26 cellular contexts compared by ENCODE assay signal in the genomic region with DNA sequence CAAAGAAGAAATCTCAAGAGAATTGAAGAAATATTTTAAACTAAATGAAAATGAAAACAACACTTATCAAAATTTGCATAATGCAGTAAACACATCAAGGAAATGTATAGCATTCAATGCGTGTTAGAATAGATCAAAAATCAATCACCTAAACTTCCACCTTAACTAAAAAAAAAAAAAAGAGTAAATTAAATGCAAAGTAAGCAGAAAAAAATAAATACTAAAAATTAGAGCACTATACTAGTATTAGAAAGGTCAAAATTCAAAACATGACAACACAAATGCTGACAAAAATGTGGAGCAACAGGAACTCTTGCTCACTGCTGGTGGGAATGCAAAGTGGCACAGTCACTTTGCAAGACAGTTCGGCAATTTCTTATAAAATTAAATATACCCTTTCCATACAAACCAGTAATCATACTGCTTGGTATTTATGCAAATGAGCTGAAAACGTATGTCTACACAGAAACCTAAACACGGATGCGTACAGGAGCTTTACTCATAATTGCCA.
DNase-seq lines count a peak whose midpoint lies in the region; ATAC-seq, FAIRE-seq and TF ChIP-seq lines count a peak whose summit lies in the region.
"Had no signal": no experiment of that assay in that cellular context is flagged by ENCODE, and none has a peak within 500 bp of the region (broad histone marks: within the 10 kb centered on the region; RNA-seq: fewer than 3 reads in every experiment).

No MANE protein-coding gene starts in this region.

- no peaks in the 10 kb centered on the region for H3K79me2 ChIP-seq in H1 (ENCODE audit: control insufficient read depth in 1 of 2, insufficient read depth in 2 of 2, low read length in 2 of 2)

- H3K18ac ChIP-seq in IMR-90 (ENCODE audit: low read depth, low read length) (no peak overlapping the region), H1 (ENCODE audit: extremely low read depth, low read length) (no peak overlapping the region)

- H2AK9ac ChIP-seq in IMR-90 (replicated peaks; ENCODE audit: low read depth, low read length, poor library complexity): no peak overlapping the region

- H4K20me1 ChIP-seq in IMR-90 (ENCODE audit: insufficient read depth, low read length): no peaks in the 10 kb centered on the region
- no peaks in the 10 kb centered on the region for H4K20me1 ChIP-seq in H1 (replicated peaks in 1 of 2; ENCODE audit: control insufficient read depth in 1 of 2, insufficient read depth in 2 of 2, low read length in 2 of 2)
- H4K20me1 ChIP-seq: BLaER1 treated with 17β-estradiol and CSF1 and Interleukin-3, amounts not matched to agents 10 nM and 100 nM had no signal

- no peak for TF ChIP-seq RAD21 in A549 (conservative IDR thresholded peaks at IDR 0.05 in 1 of 2, IDR thresholded peaks at IDR 0.05 in 1 of 2)
- no peak for TF ChIP-seq RAD21 in IMR-90 (IDR thresholded peaks at IDR 0.05; ENCODE audit: low read length)
- TF ChIP-seq RAD21 in H1 (IDR thresholded peaks at IDR 0.05 in 1 of 2, conservative IDR thresholded peaks at IDR 0.05 in 1 of 2; ENCODE audit: low read depth in 2 of 2, low read length in 2 of 2): no peak

- no peak overlapping the region for H3K4me3 ChIP-seq in A549
- H3K4me3 ChIP-seq in IMR-90 (ENCODE audit: insufficient read depth, low read depth, low read length): no peak overlapping the region
- no peak overlapping the region for H3K4me3 ChIP-seq in H1 (ENCODE audit: extremely low read depth in 1 of 4, insufficient read depth in 2 of 4, low read depth in 3 of 4, low read length in 4 of 4)
- H3K4me3 ChIP-seq in pancreas: no peak overlapping the region
- no peak overlapping the region for H3K4me3 ChIP-seq in effector memory CD4-positive, alpha-beta T cell (ENCODE audit: insufficient read depth, low read depth, low read length, poor library complexity, severe bottlenecking)
- H3K4me3 ChIP-seq: BLaER1 treated with 17β-estradiol and CSF1 and Interleukin-3, amounts not matched to agents 10 nM and 100 nM; GM12878 had no signal

- no peak overlapping the region for H2BK15ac ChIP-seq in IMR-90 (ENCODE audit: low read depth, low read length)
- H2BK15ac ChIP-seq in H1 (ENCODE audit: low read length): no peak overlapping the region

- H2BK5ac ChIP-seq in IMR-90 (ENCODE audit: low read depth, low read length, poor library complexity, severe bottlenecking) (no peak overlapping the region), H1 (ENCODE audit: low read depth, low read length) (no peak overlapping the region)

- intact Hi-C loops in IMR-90 (cut with micrococcal nuclease) (no loop called here), pancreas (cut with DNase I) (no loop called here)

- H2BK20ac ChIP-seq in IMR-90 (ENCODE audit: low read depth, low read length) (no peak overlapping the region), H1 (ENCODE audit: low read length) (no peak overlapping the region)

- no peaks in the 10 kb centered on the region for H3K9me1 ChIP-seq in IMR-90 (ENCODE audit: insufficient read depth, low read length)

- H2BK120ac ChIP-seq in IMR-90 (ENCODE audit: low read depth, low read length): no peak overlapping the region
- H2BK120ac ChIP-seq in H1 (replicated peaks; ENCODE audit: low read depth, low read length): no peak overlapping the region

- no peak overlapping the region for H4K91ac ChIP-seq in IMR-90 (ENCODE audit: insufficient read depth, low read depth, low read length)
- H4K91ac ChIP-seq in H1 (replicated peaks; ENCODE audit: insufficient read length, low read length): no peak overlapping the region

- WGBS in A549 (ENCODE audit: missing lambda C conversion rate): 93% methylated on average over 5 of the region's 5 CpGs
- WGBS in IMR-90 (ENCODE audit: extremely low coverage in 2 of 2, insufficient read length in 1 of 2), 2 experiments: no CpG with 5 or more reads among the region's 5 CpGs
- 91% methylated on average over 5 of the region's 5 CpGs; no CpG with 5 or more reads in 1 of the 2 experiments for WGBS in H1 (ENCODE audit: extremely low coverage in 1 of 2, insufficient coverage in 1 of 2, insufficient read length in 1 of 2, insufficient replicate concordance in 2 of 2, low coverage in 1 of 2, low lambda C conversion rate in 2 of 2, missing lambda C conversion rate in 1 of 2), 2 experiments
- WGBS in pancreas, 2 donors: 92 to 93% methylated on average over 5 of the region's 5 CpGs

- CTCF ChIA-PET in A549 (lab: Yijun Ruan, JAX): no interaction called here
- CTCF ChIA-PET in IMR-90 (lab: Yijun Ruan, JAX): no interaction called here
- CTCF ChIA-PET in H1 (lab: Charles Lee; ENCODE audit: partially characterized antibody): no interaction called here

- H3K9me3 ChIP-seq in A549 (no peaks in the 10 kb centered on the region), IMR-90 (ENCODE audit: control insufficient read depth, insufficient read depth, low read length) (no peaks in the 10 kb centered on the region), H1 (ENCODE audit: insufficient read depth in 2 of 2, low read depth in 1 of 2, low read length in 1 of 2) (no peaks in the 10 kb centered on the region), pancreas (no peaks in the 10 kb centered on the region)
- no peaks in the 10 kb centered on the region for H3K9me3 ChIP-seq in effector memory CD4-positive, alpha-beta T cell (ENCODE audit: control insufficient read depth, low read length)

- H4K8ac ChIP-seq in IMR-90 (ENCODE audit: low read depth in 2 of 2, low read length in 2 of 2) (no peak overlapping the region), H1 (ENCODE audit: extremely low read depth, insufficient read depth, low read length) (no peak overlapping the region)

- POLR2A ChIA-PET in A549 (lab: Yijun Ruan, JAX) (no interaction called here), IMR-90 (lab: Charles Lee; ENCODE audit: unreplicated experiment) (no interaction called here), H1 (lab: Charles Lee; ENCODE audit: partially characterized antibody) (no interaction called here)

- H4K5ac ChIP-seq in IMR-90 (ENCODE audit: low read depth, low read length) (no peak overlapping the region), H1 (ENCODE audit: insufficient read length, low read depth, low read length) (no peak overlapping the region)

- H3K27ac ChIP-seq in A549 (no peak overlapping the region), IMR-90 (ENCODE audit: insufficient read depth, low read length) (no peak overlapping the region), H1 (ENCODE audit: low read depth, low read length) (no peak overlapping the region), pancreas (no peak overlapping the region)
- H3K27ac ChIP-seq in effector memory CD4-positive, alpha-beta T cell (ENCODE audit: insufficient read depth, low read length, poor library complexity, severe bottlenecking): no peak overlapping the region
- H3K27ac ChIP-seq: BLaER1 treated with 17β-estradiol and CSF1 and Interleukin-3, amounts not matched to agents 10 nM and 100 nM; C4-2B had no signal

- TF ChIP-seq POLR2A in A549 (IDR thresholded peaks at IDR 0.05; ENCODE audit: low read length): no peak
- TF ChIP-seq POLR2A in IMR-90 (IDR thresholded peaks at IDR 0.05; ENCODE audit: low read depth, low read length): no peak
- TF ChIP-seq POLR2A in H1 (IDR thresholded peaks at IDR 0.05; ENCODE audit: control extremely low read depth in 1 of 2, low read depth in 2 of 2, low read length in 2 of 2): no peak

- H3K9ac ChIP-seq in IMR-90 (ENCODE audit: low read depth, low read length) (no peak overlapping the region), H1 (replicated peaks in 1 of 4; ENCODE audit: extremely low read depth in 1 of 4, low read depth in 3 of 4, low read length in 3 of 4) (no peak overlapping the region)
- H3K9ac ChIP-seq: BLaER1 treated with 17β-estradiol and CSF1 and Interleukin-3, amounts not matched to agents 10 nM and 100 nM had no signal

- no peak overlapping the region for H2AFZ ChIP-seq in IMR-90 (replicated peaks; ENCODE audit: low read length, poor library complexity)
- H2AFZ ChIP-seq in H1 (ENCODE audit: low read length): no peak overlapping the region

- dilution Hi-C loops in IMR-90 (cut with HindIII; ENCODE audit: low sequenced_read_pairs, unreplicated experiment): no loop called here

- FAIRE-seq in A549 (lab: Jason Lieb, UNC): no peak
- FAIRE-seq in H1 (lab: Jason Lieb, UNC): no peak
- FAIRE-seq in pancreas (lab: Jason Lieb, UNC): peak; percentile 39
- FAIRE-seq: A204.1, GM12878, GM12892, GM18507 had no signal

- DNase-seq in A549 (ENCODE audit: low read depth in 1 of 2, low spot score in 1 of 2): no peak
- DNase-seq in IMR-90: no peak
- DNase-seq in H1 (ENCODE audit: low read depth in 1 of 2, low spot score in 2 of 2): no peak
- DNase-seq in pancreas: no peak
- DNase-seq in GOT3 (lab: John Stamatoyannopoulos, UW): no peak
- DNase-seq in activated CD4-positive, CD25-positive, alpha-beta regulatory T cell treated with anti-CD3 and anti-CD28 coated beads, Interleukin-2, amount 50 U/mL, for 72 hours: no peak
- no peak for DNase-seq in HK-2 (ENCODE audit: unreplicated experiment)
- DNase-seq in effector memory CD4-positive, alpha-beta T cell: no peak
- DNase-seq: 8988T; AML-193; CD4-positive, alpha-beta T cell; CD8-positive, alpha-beta memory T cell; COR-L47; DMS 273 treated with DMSO at 0.1 percent for 48 hours; DMS153; DMS53; DMS79; DND-41; EL; GDM1 had no signal

- H3K4ac ChIP-seq in IMR-90 (ENCODE audit: low read depth, low read length): no peak overlapping the region
- no peak overlapping the region for H3K4ac ChIP-seq in H1 (replicated peaks; ENCODE audit: insufficient read length, low read depth, low read length)

- H2BK12ac ChIP-seq in H1 (ENCODE audit: low read depth, low read length): no peak overlapping the region

- no peaks in the 10 kb centered on the region for H3K23me2 ChIP-seq in H1 (ENCODE audit: low read depth, low read length)

- no peak overlapping the region for H3K56ac ChIP-seq in IMR-90 (ENCODE audit: extremely low read depth, insufficient read depth, low read length)
- H3K56ac ChIP-seq in H1 (replicated peaks; ENCODE audit: insufficient read length, low read depth, low read length): no peak overlapping the region

- H3K36me3 ChIP-seq in IMR-90 (ENCODE audit: control insufficient read depth, insufficient read depth, low read length): no peaks in the 10 kb centered on the region
- H3K36me3 ChIP-seq in H1 (ENCODE audit: control insufficient read depth in 2 of 4, insufficient read depth in 4 of 4, low read length in 3 of 4): no peaks in the 10 kb centered on the region; a peak in 1 of 8 replicates
- H3K36me3 ChIP-seq in pancreas: no peaks in the 10 kb centered on the region
- no peaks in the 10 kb centered on the region for H3K36me3 ChIP-seq in effector memory CD4-positive, alpha-beta T cell (ENCODE audit: control insufficient read depth, insufficient read depth, low read length)

- BruUV-seq in IMR-90 (replicated peaks; lab: Mats Ljungman, UMichigan): no TSS peak

- ATAC-seq in A549: no peak
- ATAC-seq in IMR-90 (ENCODE audit: low read depth): no peak
- ATAC-seq in pancreas: no peak
- ATAC-seq: GM12878 had no signal

- TF ChIP-seq EP300 in A549 (IDR thresholded peaks at IDR 0.05): no peak
- no peak for TF ChIP-seq EP300 in H1 (IDR thresholded peaks at IDR 0.05; ENCODE audit: borderline replicate concordance in 1 of 2, low read depth in 2 of 2, low read length in 2 of 2)

- H3K79me1 ChIP-seq in IMR-90 (ENCODE audit: low read depth in 1 of 2, low read length in 2 of 2): no peaks in the 10 kb centered on the region
- no peaks in the 10 kb centered on the region for H3K79me1 ChIP-seq in H1 (ENCODE audit: low read depth, low read length)

- in situ Hi-C loops in IMR-90 (cut with MboI; ENCODE audit: low sequenced_read_pairs): no loop called here

- 0 out of 3 replicates have a peak, but pooled peaks cover under 1% of the 10 kb centered on the region for H3K4me1 ChIP-seq in A549
- H3K4me1 ChIP-seq in IMR-90 (ENCODE audit: control insufficient read depth, insufficient read depth, low read length): peaks cover 4% of the 10 kb centered on the region; the same call in 1 of the 2 replicates
- no peaks in the 10 kb centered on the region for H3K4me1 ChIP-seq in H1 (replicated peaks in 1 of 4; ENCODE audit: control insufficient read depth in 3 of 4, insufficient read depth in 4 of 4, low read length in 3 of 4)
- no peaks in the 10 kb centered on the region for H3K4me1 ChIP-seq in pancreas
- no peaks in the 10 kb centered on the region for H3K4me1 ChIP-seq in effector memory CD4-positive, alpha-beta T cell (ENCODE audit: control insufficient read depth, insufficient read depth, low read length, poor library complexity, severe bottlenecking)

- H3K23ac ChIP-seq in IMR-90 (ENCODE audit: low read depth, low read length) (no peak overlapping the region), H1 (ENCODE audit: insufficient read length) (no peak overlapping the region)

- H3K14ac ChIP-seq in IMR-90 (replicated peaks; ENCODE audit: low read depth, low read length) (no peak overlapping the region), H1 (ENCODE audit: insufficient read length) (no peak overlapping the region)

- no peak overlapping the region for H2AK5ac ChIP-seq in IMR-90 (ENCODE audit: low read depth, low read length)
- H2AK5ac ChIP-seq in H1 (ENCODE audit: low read depth, low read length): no peak overlapping the region

- TF ChIP-seq CTCF in A549 (IDR thresholded peaks at IDR 0.05) (no peak), IMR-90 (conservative IDR thresholded peaks at IDR 0.05; ENCODE audit: low read depth, low read length) (no peak), H1 (IDR thresholded peaks at IDR 0.05; ENCODE audit: control extremely low read depth in 1 of 3, insufficient read depth in 1 of 3, low read depth in 1 of 3, low read length in 3 of 3) (no peak), pancreas (IDR thresholded peaks at IDR 0.05) (no peak)

- no peak overlapping the region for H3K4me2 ChIP-seq in A549
- H3K4me2 ChIP-seq in IMR-90 (ENCODE audit: low read depth, low read length): no peak overlapping the region
- no peak overlapping the region for H3K4me2 ChIP-seq in H1 (ENCODE audit: insufficient read depth in 1 of 2, low read depth in 2 of 2, low read length in 2 of 2)
- H3K4me2 ChIP-seq: BLaER1 treated with 17β-estradiol and CSF1 and Interleukin-3, amounts not matched to agents 10 nM and 100 nM had no signal

- H3K27me3 ChIP-seq in IMR-90 (ENCODE audit: control insufficient read depth, insufficient read depth, low read length): no peaks in the 10 kb centered on the region
- H3K27me3 ChIP-seq in H1 (replicated peaks in 1 of 4; ENCODE audit: control insufficient read depth in 3 of 4, extremely low read depth in 1 of 4, insufficient read depth in 3 of 4, low read length in 3 of 4): no peaks in the 10 kb centered on the region
- no peaks in the 10 kb centered on the region for H3K27me3 ChIP-seq in pancreas
- H3K27me3 ChIP-seq in effector memory CD4-positive, alpha-beta T cell (replicated peaks; ENCODE audit: control insufficient read depth, insufficient read depth, low read length, poor library complexity, severe bottlenecking): no peaks in the 10 kb centered on the region
- H3K27me3 ChIP-seq: BLaER1 treated with 17β-estradiol and CSF1 and Interleukin-3, amounts not matched to agents 10 nM and 100 nM had no signal

Comparison
In these comparisons a context has a peak if more than half of its experiments do, and no peak if none do; other contexts are left out.
1. Of the 18 proteins assayed by ChIP-seq in both H1 and A549: peak only in H1: none; only in A549: none; in both: MAFK; in neither: 17.